9 cellular contexts compared by ENCODE assay signal in the genomic region with DNA sequence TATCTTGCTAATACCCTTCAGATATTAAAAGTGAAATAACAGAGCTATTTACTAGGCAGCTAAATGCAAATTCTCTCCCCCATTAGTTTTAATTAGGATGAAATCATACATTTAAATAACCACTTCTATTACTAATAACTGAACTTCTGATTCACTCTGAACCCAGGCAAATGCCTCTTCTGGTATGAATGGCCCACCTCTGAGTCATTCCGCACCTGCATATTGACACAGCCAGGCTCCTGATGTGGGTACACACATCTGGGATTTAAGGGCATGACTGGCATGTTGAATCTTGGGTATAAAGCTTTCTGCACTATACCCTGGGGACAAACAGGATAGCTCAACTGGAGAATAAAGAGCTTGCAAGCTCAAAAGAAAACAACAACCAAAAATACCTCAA.
DNase-seq lines count a peak whose midpoint lies in the region; ATAC-seq, FAIRE-seq and TF ChIP-seq lines count a peak whose summit lies in the region.
"Had no signal": no experiment of that assay in that cellular context is flagged by ENCODE, and none has a peak within 500 bp of the region (broad histone marks: within the 10 kb centered on the region; RNA-seq: fewer than 3 reads in every experiment).

No MANE protein-coding gene starts in this region.

- DNase-seq in activated naive CD4-positive, alpha-beta T cell treated with Interleukin-2 at 50 U/mL for 16 hours = peak; percentile 4
- no peak for DNase-seq in activated naive CD4-positive, alpha-beta T cell (lab: John Stamatoyannopoulos, UW)
- DNase-seq in T1000 (lab: John Stamatoyannopoulos, UW) (peak; percentile 14), epidermal melanocyte (ENCODE audit: insufficient read length, low spot score) (no peak), D721Med (ENCODE audit: insufficient read length, low spot score) (no peak), HuH-7.5 (ENCODE audit: low spot score) (no peak)
- DNase-seq: NCI-H1105 had no signal

- H3K4me1 Mint-ChIP-seq in stimulated activated memory B cell treated with anti-CD40 and anti-IgM and Interleukin-4, amounts not matched to agents 10 μg/mL and 1 μg/mL and 100 μg/mL, for 72 hours = peaks cover 42% of the 10 kb centered on the region

- TF ChIP-seq CTCF in D721Med (IDR thresholded peaks at IDR 0.05; ENCODE audit: insufficient read depth, missing control alignments) = no peak

- no peaks in the 10 kb centered on the region for H3K27me3 Mint-ChIP-seq in stimulated activated memory B cell treated with anti-CD40 and anti-IgM and Interleukin-4, amounts not matched to agents 10 μg/mL and 1 μg/mL and 100 μg/mL, for 72 hours

- no peak for FAIRE-seq in D721Med (lab: Jason Lieb, UNC)

- H3K36me3 Mint-ChIP-seq in stimulated activated memory B cell treated with anti-CD40 and anti-IgM and Interleukin-4, amounts not matched to agents 10 μg/mL and 1 μg/mL and 100 μg/mL, for 72 hours = no peaks in the 10 kb centered on the region

- no peaks in the 10 kb centered on the region for H3K9me3 Mint-ChIP-seq in stimulated activated memory B cell treated with anti-CD40 and anti-IgM and Interleukin-4, amounts not matched to agents 10 μg/mL and 1 μg/mL and 100 μg/mL, for 72 hours

- peak; percentile 72 for ATAC-seq in HG02870 (IDR thresholded peaks at IDR 0.05; ENCODE audit: unreplicated experiment)
- peak; percentile 90 for ATAC-seq in stimulated activated memory B cell treated with anti-CD40 and anti-IgM and Interleukin-4, amounts not matched to agents 10 μg/mL and 1 μg/mL and 100 μg/mL, for 72 hours

- peak overlapping the region; percentile 26 for H3K4me3 Mint-ChIP-seq in stimulated activated memory B cell treated with anti-CD40 and anti-IgM and Interleukin-4, amounts not matched to agents 10 μg/mL and 1 μg/mL and 100 μg/mL, for 72 hours

- H3K27ac Mint-ChIP-seq in stimulated activated memory B cell treated with anti-CD40 and anti-IgM and Interleukin-4, amounts not matched to agents 10 μg/mL and 1 μg/mL and 100 μg/mL, for 72 hours = peak overlapping the region; percentile 80

Comparison
In these comparisons a context has a peak if more than half of its experiments do, and no peak if none do; other contexts are left out.
1. DNase-seq: peak in activated naive CD4-positive, alpha-beta T cell treated with Interleukin-2 at 50 U/mL for 16 hours (single experiment) and T1000 (single experiment); none in activated naive CD4-positive, alpha-beta T cell (0 of 4), epidermal melanocyte (single experiment), D721Med (single experiment) and HuH-7.5 (single experiment).